Comparison of ENCODE assay signal across 20 cellular contexts in genomic region chr7:20737840-20738448, GRCh38. TPM values are rescaled to one million over a fixed set of nuclear protein-coding genes. Genes with fewer than 3 reads are reported as not detected.
DNase-seq lines count a peak whose midpoint lies in the region; ATAC-seq, FAIRE-seq and TF ChIP-seq lines count a peak whose summit lies in the region.
"Had no signal": no experiment of that assay in that cellular context is flagged by ENCODE, and none has a peak within 500 bp of the region (broad histone marks: within the 10 kb centered on the region; RNA-seq: fewer than 3 reads in every experiment).

No MANE protein-coding gene starts in this region.

- H3K9ac ChIP-seq in KMS-11 (peak overlapping the region; percentile 48), kidney (ENCODE audit: low read length in 2 of 2) (no peak overlapping the region)
- H3K9ac ChIP-seq: GM23248 had no signal

- H3K4me2 ChIP-seq in KMS-11, result peak overlapping the region; percentile 58

- H3K4me3 Mint-ChIP-seq in activated CD4-positive, alpha-beta T cell treated with anti-CD3 and anti-CD28 coated beads, Interleukin-2, amount 10 ng/mL, durations not matched to agents 24 days and 14 days, result no peak overlapping the region
- H3K4me3 Mint-ChIP-seq: activated CD8-positive, alpha-beta T cell treated with anti-CD3 and anti-CD28 coated beads, Interleukin-2, amount 10 ng/mL, durations not matched to agents 7 days and 5 days; activated naive CD8-positive, alpha-beta T cell treated with anti-CD3 and anti-CD28 coated beads, Interleukin-2, amount 10 ng/mL, durations not matched to agents 7 days and 5 days; CD8-positive, alpha-beta T cell; nephron progenitor cell had no signal

- H3K4me1 Mint-ChIP-seq in activated CD4-positive, alpha-beta T cell treated with anti-CD3 and anti-CD28 coated beads, Interleukin-2, amount 10 ng/mL, durations not matched to agents 24 days and 14 days, result no peaks in the 10 kb centered on the region
- H3K4me1 Mint-ChIP-seq: activated naive CD8-positive, alpha-beta T cell treated with anti-CD3 and anti-CD28 coated beads, Interleukin-2, amount 10 ng/mL, durations not matched to agents 7 days and 5 days had no signal

- ATAC-seq in GM18861 (IDR thresholded peaks at IDR 0.05; ENCODE audit: unreplicated experiment) (peak; percentile 76), GM21717 (IDR thresholded peaks at IDR 0.05; ENCODE audit: unreplicated experiment) (peak; percentile 84), HG03460 (IDR thresholded peaks at IDR 0.05; ENCODE audit: unreplicated experiment) (no peak)
- ATAC-seq: activated CD8-positive, alpha-beta T cell treated with anti-CD3 and anti-CD28 coated beads, Interleukin-2, amount 10 ng/mL, durations not matched to agents 7 days and 5 days; CD8-positive, alpha-beta T cell; Panc1 had no signal

- H3K36me3 ChIP-seq in KMS-11 (ENCODE audit: insufficient read depth) (no peaks in the 10 kb centered on the region), kidney (ENCODE audit: control insufficient read depth in 1 of 2, insufficient read depth in 2 of 2, low read length in 2 of 2) (no peaks in the 10 kb centered on the region), tibial artery (no peaks in the 10 kb centered on the region)
- H3K36me3 ChIP-seq: vagina had no signal

- H2AFZ ChIP-seq in KMS-11 (ENCODE audit: low read depth), result peak overlapping the region; percentile 80
- H2AFZ ChIP-seq: GM23248 had no signal

- H3K9me3 ChIP-seq in kidney (ENCODE audit: control insufficient read depth in 1 of 2, low read length in 2 of 2) (no peaks in the 10 kb centered on the region), tibial artery (no peaks in the 10 kb centered on the region)
- H3K9me3 ChIP-seq: vagina had no signal

- H3K4me1 ChIP-seq in KMS-11 (ENCODE audit: low read depth, poor library complexity, severe bottlenecking), result peaks cover 23% of the 10 kb centered on the region
- no peaks in the 10 kb centered on the region for H3K4me1 ChIP-seq in kidney (ENCODE audit: control insufficient read depth in 1 of 2, insufficient read depth in 1 of 2, low read depth in 1 of 2, low read length in 2 of 2)
- no peaks in the 10 kb centered on the region for H3K4me1 ChIP-seq in tibial artery
- H3K4me1 ChIP-seq: vagina had no signal

- no peaks in the 10 kb centered on the region for H3K79me2 ChIP-seq in KMS-11 (ENCODE audit: insufficient read depth, low read depth)

- FAIRE-seq in kidney (lab: Jason Lieb, UNC), result no peak
- FAIRE-seq: keratinocyte had no signal

- H3K27ac ChIP-seq in KMS-11 (peak overlapping the region; percentile 72), kidney (ENCODE audit: low read depth in 2 of 2, low read length in 2 of 2) (no peak overlapping the region), tibial artery (no peak overlapping the region)
- H3K27ac ChIP-seq: GM23248, skin epidermis, vagina had no signal

- no peak overlapping the region for H3K27ac Mint-ChIP-seq in activated CD4-positive, alpha-beta T cell treated with anti-CD3 and anti-CD28 coated beads, Interleukin-2, amount 10 ng/mL, durations not matched to agents 24 days and 14 days
- H3K27ac Mint-ChIP-seq: activated CD8-positive, alpha-beta T cell treated with anti-CD3 and anti-CD28 coated beads, Interleukin-2, amount 10 ng/mL, durations not matched to agents 7 days and 5 days; activated naive CD8-positive, alpha-beta T cell treated with anti-CD3 and anti-CD28 coated beads, Interleukin-2, amount 10 ng/mL, durations not matched to agents 7 days and 5 days; CD8-positive, alpha-beta T cell; nephron progenitor cell had no signal

- TF ChIP-seq CTCF in KMS-11 (conservative IDR thresholded peaks at IDR 0.05; ENCODE audit: low read depth, low read length) (no peak), kidney (IDR thresholded peaks at IDR 0.05; ENCODE audit: borderline replicate concordance, extremely low read depth, insufficient read depth) (no peak), tibial artery (IDR thresholded peaks at IDR 0.05) (no peak), GM10266 (IDR thresholded peaks at IDR 0.05; ENCODE audit: control insufficient read depth, insufficient read depth, low read depth, missing control alignments) (no peak)

- no peaks in the 10 kb centered on the region for H4K20me1 ChIP-seq in KMS-11 (ENCODE audit: insufficient read depth)

- DNase-seq in kidney, result no peak
- DNase-seq in tibial artery, result no peak
- no peak for DNase-seq in activated CD4-positive, alpha-beta T cell treated with anti-CD3 and anti-CD28 coated beads, Interleukin-2, amount 10 ng/mL, durations not matched to agents 24 days and 14 days
- no peak for DNase-seq in GM10266 (ENCODE audit: extremely low spot score)
- DNase-seq: activated CD8-positive, alpha-beta T cell treated with anti-CD3 and anti-CD28 coated beads, Interleukin-2, amount 10 ng/mL, durations not matched to agents 7 days and 5 days; activated naive CD8-positive, alpha-beta T cell treated with anti-CD3 and anti-CD28 coated beads, Interleukin-2, amount 10 ng/mL, durations not matched to agents 7 days and 5 days; CD8-positive, alpha-beta T cell; foreskin fibroblast; GM23248; NCI-H1436; nephron progenitor cell; T-helper 2 cell had no signal

- H3K4me3 ChIP-seq in KMS-11 (IDR thresholded peaks at IDR 0.05; ENCODE audit: insufficient read depth, low read depth, low read length), result no peak overlapping the region
- peak overlapping the region; percentile 32 to 43 for H3K4me3 ChIP-seq in kidney (ENCODE audit: low read length in 2 of 2)
- H3K4me3 ChIP-seq in tibial artery, result no peak overlapping the region
- H3K4me3 ChIP-seq: GM23248, skin epidermis, vagina had no signal

- H3K27me3 Mint-ChIP-seq in activated CD4-positive, alpha-beta T cell treated with anti-CD3 and anti-CD28 coated beads, Interleukin-2, amount 10 ng/mL, durations not matched to agents 24 days and 14 days, result no peaks in the 10 kb centered on the region
- H3K27me3 Mint-ChIP-seq: activated naive CD8-positive, alpha-beta T cell treated with anti-CD3 and anti-CD28 coated beads, Interleukin-2, amount 10 ng/mL, durations not matched to agents 7 days and 5 days had no signal

- no peaks in the 10 kb centered on the region for H3K36me3 Mint-ChIP-seq in activated CD4-positive, alpha-beta T cell treated with anti-CD3 and anti-CD28 coated beads, Interleukin-2, amount 10 ng/mL, durations not matched to agents 24 days and 14 days (ENCODE audit: low read depth)
- H3K36me3 Mint-ChIP-seq: activated naive CD8-positive, alpha-beta T cell treated with anti-CD3 and anti-CD28 coated beads, Interleukin-2, amount 10 ng/mL, durations not matched to agents 7 days and 5 days; CD8-positive, alpha-beta T cell had no signal

- H3K27me3 ChIP-seq in KMS-11 (ENCODE audit: insufficient read depth, low read depth), result no peaks in the 10 kb centered on the region
- H3K27me3 ChIP-seq in tibial artery, result no peaks in the 10 kb centered on the region
- H3K27me3 ChIP-seq: vagina had no signal

- intact Hi-C loops in kidney (cut with DNase I) (no loop called here), tibial artery (cut with DNase I; ENCODE audit: low total_unique reads) (no loop called here)
- intact Hi-C loops in activated CD4-positive, alpha-beta T cell treated with anti-CD3 and anti-CD28 coated beads, Interleukin-2, amount 10 ng/mL, durations not matched to agents 24 days and 14 days (cut with micrococcal nuclease), result no loop called here

- H3K9me3 Mint-ChIP-seq in activated CD4-positive, alpha-beta T cell treated with anti-CD3 and anti-CD28 coated beads, Interleukin-2, amount 10 ng/mL, durations not matched to agents 24 days and 14 days, result no peaks in the 10 kb centered on the region
- H3K9me3 Mint-ChIP-seq: activated naive CD8-positive, alpha-beta T cell treated with anti-CD3 and anti-CD28 coated beads, Interleukin-2, amount 10 ng/mL, durations not matched to agents 7 days and 5 days; CD8-positive, alpha-beta T cell; nephron progenitor cell had no signal

RNA-seq across cellular contexts. Expression of gene SP8, which starts 48.7 kb away (rescaled TPM):
- total RNA-seq in kidney, result not detected
- not detected for polyA plus RNA-seq in kidney (ENCODE audit: insufficient read depth, low read depth, low replicate concordance)
- not detected in 2 replicates for total RNA-seq in activated CD4-positive, alpha-beta T cell treated with anti-CD3 and anti-CD28 coated beads, Interleukin-2, amount 10 ng/mL, durations not matched to agents 24 days and 14 days
- total RNA-seq: activated CD8-positive, alpha-beta T cell treated with anti-CD3 and anti-CD28 coated beads, Interleukin-2, amount 10 ng/mL, durations not matched to agents 7 days and 5 days; activated naive CD8-positive, alpha-beta T cell treated with anti-CD3 and anti-CD28 coated beads, Interleukin-2, amount 10 ng/mL, durations not matched to agents 7 days and 5 days; CD8-positive, alpha-beta T cell; GM23248 had no signal
- polyA plus RNA-seq: GM23248 had no signal

Comparison
In these comparisons a context has a peak if more than half of its experiments do, and no peak if none do; other contexts are left out.
1. H3K4me3 ChIP-seq: peak in kidney (2 of 2); none in KMS-11 (single experiment) and tibial artery (0 of 2).